1 cellular context compared by ENCODE assay signal in genomic region chr18:31241900-31242409, GRCh38.
A peak's percentile ranks its signal among the peaks of the same experiment; 100 is the strongest.
TF ChIP-seq lines count a peak whose summit lies in the region.

No MANE protein-coding gene starts in this region.

TF ChIP-seq in GM12878, 131 proteins besides CTCF, POLR2A, EP300 and RAD21 (continued from another document):
- peak; percentile 76 for TF ChIP-seq MEF2B (IDR thresholded peaks at IDR 0.05; ENCODE audit: partially characterized antibody, poor library complexity, severe bottlenecking)
- peak; percentile 70 for TF ChIP-seq PKNOX1 (IDR thresholded peaks at IDR 0.05)
- TF ChIP-seq YBX1 (IDR thresholded peaks at IDR 0.05): no peak
- no peak for TF ChIP-seq USF1 (IDR thresholded peaks at IDR 0.05; ENCODE audit: borderline replicate concordance, extremely low read length, insufficient read depth, low read depth, low read length)
- TF ChIP-seq ZNF687 (IDR thresholded peaks at IDR 0.05): no peak
- no peak for TF ChIP-seq HDAC6 (IDR thresholded peaks at IDR 0.05; ENCODE audit: unreplicated experiment)
- no peak for TF ChIP-seq NRF1 (conservative IDR thresholded peaks at IDR 0.05; ENCODE audit: low read depth, low read length)
- TF ChIP-seq RAD51 (IDR thresholded peaks at IDR 0.05): no peak
- no peak for TF ChIP-seq YY1 (IDR thresholded peaks at IDR 0.05; ENCODE audit: low read depth, low read length)
- TF ChIP-seq STAT1 (conservative IDR thresholded peaks at IDR 0.05): no peak
- 0 out of 2 replicates have a peak, but pooled peaks have one; percentile 33 for TF ChIP-seq MTA2 (IDR thresholded peaks at IDR 0.05; ENCODE audit: low read depth)
- TF ChIP-seq POLR2AphosphoS2 (IDR thresholded peaks at IDR 0.05; ENCODE audit: low read depth, low read length): no peak
- TF ChIP-seq RELA (IDR thresholded peaks at IDR 0.05; ENCODE audit: borderline replicate concordance, partially characterized antibody): no peak
- TF ChIP-seq SRF (IDR thresholded peaks at IDR 0.05; ENCODE audit: low read depth in 2 of 2, low read length in 2 of 2): no peak
- no peak for TF ChIP-seq TCF12 (IDR thresholded peaks at IDR 0.05; ENCODE audit: low read depth, low read length)
- no peak for TF ChIP-seq HDGF (IDR thresholded peaks at IDR 0.05)
- no peak for TF ChIP-seq JUND (IDR thresholded peaks at IDR 0.05; ENCODE audit: low read depth, low read length)
- no peak for TF ChIP-seq SIX5 (IDR thresholded peaks at IDR 0.05; ENCODE audit: low read depth, low read length, severe bottlenecking)
- 0 out of 4 replicates have a peak, but pooled peaks of 1 of the 2 experiments have one; percentile 2 for TF ChIP-seq BHLHE40 (IDR thresholded peaks at IDR 0.05; ENCODE audit: borderline replicate concordance in 1 of 2, low read depth in 2 of 2, low read length in 1 of 2)
- no peak for TF ChIP-seq SREBF1 (IDR thresholded peaks at IDR 0.05; ENCODE audit: low read length)
- no peak for TF ChIP-seq IRF5 (IDR thresholded peaks at IDR 0.05; ENCODE audit: borderline replicate concordance)
- no peak for TF ChIP-seq KDM1A (IDR thresholded peaks at IDR 0.05; ENCODE audit: borderline replicate concordance)
- TF ChIP-seq CBFB (IDR thresholded peaks at IDR 0.05; ENCODE audit: low read depth): no peak
- TF ChIP-seq RELB (IDR thresholded peaks at IDR 0.05; ENCODE audit: low read depth): peak; percentile 56
- peak; percentile 62 for TF ChIP-seq IKZF1 (conservative IDR thresholded peaks at IDR 0.05)
- no peak for TF ChIP-seq FOXK2 (IDR thresholded peaks at IDR 0.05)
- TF ChIP-seq ZNF207 (IDR thresholded peaks at IDR 0.05; ENCODE audit: borderline replicate concordance): no peak
- no peak for TF ChIP-seq BCL3 (IDR thresholded peaks at IDR 0.05; ENCODE audit: borderline replicate concordance, insufficient read depth, low read depth, low read length, poor library complexity, severe bottlenecking)
- TF ChIP-seq SUPT20H (IDR thresholded peaks at IDR 0.05; ENCODE audit: borderline replicate concordance, control insufficient read depth, low read depth, low read length): no peak
- TF ChIP-seq NKRF (conservative IDR thresholded peaks at IDR 0.05): no peak
- no peak for TF ChIP-seq ZSCAN29 (IDR thresholded peaks at IDR 0.05)
- peak; percentile 65 to 74; a peak in 2 of 4 replicates for TF ChIP-seq IKZF2 (IDR thresholded peaks at IDR 0.05)
- no peak for TF ChIP-seq SP1 (IDR thresholded peaks at IDR 0.05; ENCODE audit: low read depth, low read length)
- TF ChIP-seq NR2C1 (IDR thresholded peaks at IDR 0.05): no peak
- no peak for TF ChIP-seq ZBTB11 (CRISPR knock-in tag; IDR thresholded peaks at IDR 0.05)
- TF ChIP-seq ZZZ3 (IDR thresholded peaks at IDR 0.05; ENCODE audit: control insufficient read depth, insufficient read length, low read depth): no peak
- 0 out of 2 replicates have a peak, but pooled peaks have one; percentile 15 for TF ChIP-seq EED (IDR thresholded peaks at IDR 0.05; ENCODE audit: low read depth)
- no peak for TF ChIP-seq SPI1 (IDR thresholded peaks at IDR 0.05; ENCODE audit: borderline replicate concordance, insufficient read depth, low read depth, low read length)
- TF ChIP-seq NFIC (IDR thresholded peaks at IDR 0.05; ENCODE audit: low read depth, low read length): no peak
- no peak for TF ChIP-seq RBBP5 (conservative IDR thresholded peaks at IDR 0.05)
- no peak for TF ChIP-seq PML (IDR thresholded peaks at IDR 0.05; ENCODE audit: low read length)
TF ChIP-seq in GM12878: peak in this region for 8.
